ENCODE assay signal across 25 cellular contexts in genomic region chr10:47144525-47144924, GRCh38.
DNase-seq lines count a peak whose midpoint lies in the region; ATAC-seq and TF ChIP-seq lines count a peak whose summit lies in the region.
"Had no signal": no experiment of that assay in that cellular context is flagged by ENCODE, and none has a peak within 500 bp of the region (broad histone marks: within the 10 kb centered on the region; RNA-seq: fewer than 3 reads in every experiment).

No MANE protein-coding gene starts in this region.

- H3K27me3 Mint-ChIP-seq in H9 (ENCODE audit: low read depth): peaks cover 7% of the 10 kb centered on the region
- peaks cover 0 to 13% (median 0%) of the 10 kb centered on the region in 5 donors for H3K27me3 Mint-ChIP-seq in naive thymus-derived CD4-positive, alpha-beta T cell
- no peaks in the 10 kb centered on the region for H3K27me3 Mint-ChIP-seq in stimulated activated naive CD8-positive, alpha-beta T cell treated with anti-CD3 and anti-CD28 coated beads, Interleukin-15, amount 100 ng/mL, for 72 hours
- no peaks in the 10 kb centered on the region for H3K27me3 Mint-ChIP-seq in activated CD8-positive, alpha-beta memory T cell treated with anti-CD3 and anti-CD28 coated beads, Interleukin-2, amount 10 ng/mL, durations not matched to agents 7 days and 5 days
- H3K27me3 Mint-ChIP-seq: CD4-positive, alpha-beta T cell had no signal

- H2BK12ac ChIP-seq in H9 (ENCODE audit: insufficient read length, low read depth, low read length): no peak overlapping the region

- no peak overlapping the region for H2BK120ac ChIP-seq in H9 (ENCODE audit: low read depth, low read length, poor library complexity, severe bottlenecking)

- H3K36me3 ChIP-seq in Panc1 (ENCODE audit: control insufficient read depth, insufficient read depth, low read length): no peaks in the 10 kb centered on the region
- H3K36me3 ChIP-seq in naive thymus-derived CD4-positive, alpha-beta T cell (ENCODE audit: control insufficient read depth in 2 of 3, insufficient read depth in 3 of 3, low read length in 3 of 3): no peaks in the 10 kb centered on the region
- H3K36me3 ChIP-seq: BLaER1 treated with 17β-estradiol and CSF1 and Interleukin-3, amounts not matched to agents 10 nM and 100 nM had no signal

- no peak overlapping the region for H2BK5ac ChIP-seq in H9 (ENCODE audit: insufficient read length, low read length)

- CTCF ChIA-PET in Panc1 (lab: Charles Lee): no interaction called here
- CTCF ChIA-PET in naive thymus-derived CD4-positive, alpha-beta T cell (lab: Charles Lee): no interaction called here
- CTCF ChIA-PET in activated CD8-positive, alpha-beta memory T cell treated with anti-CD3 and anti-CD28 coated beads, Interleukin-2, amount 10 ng/mL, durations not matched to agents 7 days and 5 days (lab: Charles Lee): no interaction called here

- no peak overlapping the region for H4K5ac ChIP-seq in H9 (ENCODE audit: insufficient read length, low read depth, low read length)

- no peak overlapping the region for H2AFZ ChIP-seq in H9 (ENCODE audit: low read length)

- DNase-seq in H9 (no peak), Panc1 (ENCODE audit: low read depth, low spot score) (no peak), hypothalamus (lab: John Stamatoyannopoulos, UW) (no peak)
- no peak for DNase-seq in naive thymus-derived CD4-positive, alpha-beta T cell
- DNase-seq in stimulated activated naive CD8-positive, alpha-beta T cell treated with anti-CD3 and anti-CD28 coated beads, Interleukin-15, amount 100 ng/mL, for 72 hours: no peak
- no peak for DNase-seq in activated CD8-positive, alpha-beta memory T cell treated with anti-CD3 and anti-CD28 coated beads, Interleukin-2, amount 10 ng/mL, durations not matched to agents 7 days and 5 days
- DNase-seq: AML-193; CD4-positive, alpha-beta T cell; EL; GDM1; NCI-H1048; NCI-H1417; NCI-H1694 treated with DMSO at 0.1 percent for 48 hours; NCI-H2081; NCI-H2227 treated with DMSO at 0.1 percent for 48 hours; NCI-H526 treated with DMSO at 0.1 percent for 48 hours; SHP77 had no signal

- no peaks in the 10 kb centered on the region for H3K9me3 ChIP-seq in H9 (ENCODE audit: control insufficient read depth, low read depth, low read length)
- H3K9me3 ChIP-seq in Panc1 (ENCODE audit: control insufficient read depth, insufficient read depth, low read depth, low read length): no peaks in the 10 kb centered on the region
- H3K9me3 ChIP-seq in naive thymus-derived CD4-positive, alpha-beta T cell (ENCODE audit: control insufficient read depth in 2 of 3, low read length in 3 of 3): no peaks in the 10 kb centered on the region
- H3K9me3 ChIP-seq: A549 had no signal

- no peak overlapping the region for H3K18ac ChIP-seq in H9 (ENCODE audit: insufficient read length, low read depth, low read length)

- no peak overlapping the region; a peak in 2 of 7 replicates for H3K27ac Mint-ChIP-seq in H9
- peak overlapping the region in 1 of 9 donors; percentile 74 for H3K27ac Mint-ChIP-seq in naive thymus-derived CD4-positive, alpha-beta T cell
- peak overlapping the region; percentile 35 to 75 for H3K27ac Mint-ChIP-seq in stimulated activated naive CD8-positive, alpha-beta T cell treated with anti-CD3 and anti-CD28 coated beads, Interleukin-15, amount 100 ng/mL, for 72 hours
- H3K27ac Mint-ChIP-seq in activated CD8-positive, alpha-beta memory T cell treated with anti-CD3 and anti-CD28 coated beads, Interleukin-2, amount 10 ng/mL, durations not matched to agents 7 days and 5 days: no peak overlapping the region
- H3K27ac Mint-ChIP-seq: CD4-positive, alpha-beta T cell; IgD-negative memory B cell had no signal

- TF ChIP-seq CTCF in H9 (conservative IDR thresholded peaks at IDR 0.05) (no peak), Panc1 (IDR thresholded peaks at IDR 0.05) (no peak)

- H3K4me1 Mint-ChIP-seq in H9: no peaks in the 10 kb centered on the region
- peaks cover 0 to 13% (median 2%) of the 10 kb centered on the region in 7 donors for H3K4me1 Mint-ChIP-seq in naive thymus-derived CD4-positive, alpha-beta T cell
- H3K4me1 Mint-ChIP-seq in stimulated activated naive CD8-positive, alpha-beta T cell treated with anti-CD3 and anti-CD28 coated beads, Interleukin-15, amount 100 ng/mL, for 72 hours: peaks cover 17% of the 10 kb centered on the region
- H3K4me1 Mint-ChIP-seq in activated CD8-positive, alpha-beta memory T cell treated with anti-CD3 and anti-CD28 coated beads, Interleukin-2, amount 10 ng/mL, durations not matched to agents 7 days and 5 days: peaks cover 3% of the 10 kb centered on the region
- H3K4me1 Mint-ChIP-seq: IgD-negative memory B cell had no signal

- no peak overlapping the region for H3K4me3 Mint-ChIP-seq in H9
- no peak overlapping the region for H3K4me3 Mint-ChIP-seq in naive thymus-derived CD4-positive, alpha-beta T cell
- no peak overlapping the region for H3K4me3 Mint-ChIP-seq in stimulated activated naive CD8-positive, alpha-beta T cell treated with anti-CD3 and anti-CD28 coated beads, Interleukin-15, amount 100 ng/mL, for 72 hours
- no peak overlapping the region for H3K4me3 Mint-ChIP-seq in activated CD8-positive, alpha-beta memory T cell treated with anti-CD3 and anti-CD28 coated beads, Interleukin-2, amount 10 ng/mL, durations not matched to agents 7 days and 5 days
- H3K4me3 Mint-ChIP-seq: CD4-positive, alpha-beta T cell; IgD-negative memory B cell had no signal

- H3T11ph ChIP-seq in H9 (ENCODE audit: low read length): no peak overlapping the region

- no peak overlapping the region for H3K4me2 ChIP-seq in H9 (ENCODE audit: insufficient read depth, insufficient read length, low read length)
- H3K4me2 ChIP-seq: A549; BLaER1 treated with 17β-estradiol and CSF1 and Interleukin-3, amounts not matched to agents 10 nM and 100 nM; KMS-11 had no signal

- H3K4me1 ChIP-seq in H9 (ENCODE audit: insufficient read depth, low read length) (no peaks in the 10 kb centered on the region), Panc1 (ENCODE audit: control insufficient read depth, insufficient read depth, low read length) (no peaks in the 10 kb centered on the region)
- H3K4me1 ChIP-seq in naive thymus-derived CD4-positive, alpha-beta T cell (ENCODE audit: control insufficient read depth in 2 of 2, insufficient read depth in 2 of 2, low read length in 2 of 2): no peaks in the 10 kb centered on the region
- H3K4me1 ChIP-seq: A549 had no signal

- H3K27me3 ChIP-seq in H9 (ENCODE audit: insufficient read depth, low read length) (no peaks in the 10 kb centered on the region), Panc1 (ENCODE audit: control insufficient read depth, insufficient read depth, low read length) (peaks cover 9% of the 10 kb centered on the region; the same call in 1 of the 2 replicates)
- no peaks in the 10 kb centered on the region for H3K27me3 ChIP-seq in naive thymus-derived CD4-positive, alpha-beta T cell (ENCODE audit: control insufficient read depth in 2 of 2, insufficient read depth in 2 of 2, low read length in 2 of 2)
- H3K27me3 ChIP-seq: BLaER1 treated with 17β-estradiol and CSF1 and Interleukin-3, amounts not matched to agents 10 nM and 100 nM had no signal

- H3K36me3 Mint-ChIP-seq in H9 (ENCODE audit: insufficient read depth in 1 of 3, low read depth in 3 of 3): no peaks in the 10 kb centered on the region
- H3K36me3 Mint-ChIP-seq in naive thymus-derived CD4-positive, alpha-beta T cell: no peaks in the 10 kb centered on the region
- no peaks in the 10 kb centered on the region for H3K36me3 Mint-ChIP-seq in activated CD8-positive, alpha-beta memory T cell treated with anti-CD3 and anti-CD28 coated beads, Interleukin-2, amount 10 ng/mL, durations not matched to agents 7 days and 5 days

- no peak overlapping the region for H2BK20ac ChIP-seq in H9 (ENCODE audit: low read depth, low read length, poor library complexity, severe bottlenecking)

- in situ Hi-C loops in Panc1 (cut with HindIII; ENCODE audit: low pct_unique_long_range_greater_than_20kb, low sequenced_read_pairs): no loop called here

- no peaks in the 10 kb centered on the region for H3K79me1 ChIP-seq in H9 (ENCODE audit: insufficient read depth, low read depth, low read length, poor library complexity, severe bottlenecking)

- no peak overlapping the region for H3K4me3 ChIP-seq in Panc1 (ENCODE audit: low read depth in 2 of 2, low read length in 2 of 2)
- H3K4me3 ChIP-seq in naive thymus-derived CD4-positive, alpha-beta T cell (ENCODE audit: low read length): no peak overlapping the region
- H3K4me3 ChIP-seq: A549; BLaER1 treated with 17β-estradiol and CSF1 and Interleukin-3, amounts not matched to agents 10 nM and 100 nM; GM12878 had no signal

- H3K9me3 Mint-ChIP-seq in H9: peaks cover 0 to 3% of the 10 kb centered on the region in 2 experiments; a peak in 2 of 5 replicates
- H3K9me3 Mint-ChIP-seq in naive thymus-derived CD4-positive, alpha-beta T cell: peaks cover 0 to 2% (median 0%) of the 10 kb centered on the region in 11 donors
- H3K9me3 Mint-ChIP-seq in stimulated activated naive CD8-positive, alpha-beta T cell treated with anti-CD3 and anti-CD28 coated beads, Interleukin-15, amount 100 ng/mL, for 72 hours: no peaks in the 10 kb centered on the region
- no peaks in the 10 kb centered on the region for H3K9me3 Mint-ChIP-seq in activated CD8-positive, alpha-beta memory T cell treated with anti-CD3 and anti-CD28 coated beads, Interleukin-2, amount 10 ng/mL, durations not matched to agents 7 days and 5 days (ENCODE audit: low read depth)
- H3K9me3 Mint-ChIP-seq: CD4-positive, alpha-beta T cell; IgD-negative memory B cell had no signal

- POLR2A ChIA-PET in Panc1 (lab: Charles Lee): no interaction called here
- POLR2A ChIA-PET in naive thymus-derived CD4-positive, alpha-beta T cell (lab: Charles Lee): no interaction called here

- H2BK15ac ChIP-seq in H9 (ENCODE audit: low read depth, low read length): no peak overlapping the region

- H4K20me1 ChIP-seq in H9 (ENCODE audit: control insufficient read depth, insufficient read depth, insufficient read length): no peaks in the 10 kb centered on the region
- H4K20me1 ChIP-seq: BLaER1 treated with 17β-estradiol and CSF1 and Interleukin-3, amounts not matched to agents 10 nM and 100 nM had no signal

- intact Hi-C loops in Panc1 (cut with micrococcal nuclease; ENCODE audit: unreplicated experiment): no loop called here
- intact Hi-C loops in naive thymus-derived CD4-positive, alpha-beta T cell (cut with micrococcal nuclease): no loop called here

- no peak overlapping the region for H4K8ac ChIP-seq in H9 (replicated peaks; ENCODE audit: insufficient read length, low read depth, low read length)

- no peaks in the 10 kb centered on the region for H3K79me2 ChIP-seq in H9 (ENCODE audit: insufficient read depth, low read length)

- no peak overlapping the region for H3K9ac ChIP-seq in H9 (ENCODE audit: extremely low read depth, insufficient read length, low read length)
- H3K9ac ChIP-seq: BLaER1 treated with 17β-estradiol and CSF1 and Interleukin-3, amounts not matched to agents 10 nM and 100 nM; KMS-11 had no signal

- no peak overlapping the region for H2AK5ac ChIP-seq in H9 (ENCODE audit: insufficient read length, low read length)

- BruUV-seq in Panc1 (replicated peaks; lab: Mats Ljungman, UMichigan): no TSS peak

- WGBS in H9 (ENCODE audit: extremely low coverage, insufficient read length, low lambda C conversion rate): no CpG with 5 or more reads among the region's 3 CpGs

- no peak overlapping the region for H3K56ac ChIP-seq in H9 (ENCODE audit: insufficient read length, low read depth, low read length)

- ATAC-seq in Panc1 (0 out of 2 replicates have a peak, but pooled peaks have one; percentile 27), GM18520 (IDR thresholded peaks at IDR 0.05; ENCODE audit: unreplicated experiment) (no peak)
- peak; percentile 24 for ATAC-seq in naive thymus-derived CD4-positive, alpha-beta T cell
- ATAC-seq in stimulated activated naive CD8-positive, alpha-beta T cell treated with anti-CD3 and anti-CD28 coated beads, Interleukin-15, amount 100 ng/mL, for 72 hours: no peak
- ATAC-seq in activated CD8-positive, alpha-beta memory T cell treated with anti-CD3 and anti-CD28 coated beads, Interleukin-2, amount 10 ng/mL, durations not matched to agents 7 days and 5 days: no peak
- ATAC-seq: A549, GM12878 had no signal

- no peaks in the 10 kb centered on the region for H3K23me2 ChIP-seq in H9 (ENCODE audit: insufficient read length, low read depth, low read length, poor library complexity, severe bottlenecking)

- no peak overlapping the region for H3K27ac ChIP-seq in H9 (ENCODE audit: insufficient read length, low read depth, low read length)
- no peak overlapping the region for H3K27ac ChIP-seq in Panc1 (ENCODE audit: low read length)
- H3K27ac ChIP-seq in naive thymus-derived CD4-positive, alpha-beta T cell (ENCODE audit: low read depth, low read length): no peak overlapping the region
- H3K27ac ChIP-seq: A549; BLaER1 treated with 17β-estradiol and CSF1 and Interleukin-3, amounts not matched to agents 10 nM and 100 nM; HL-60; KMS-11; RWPE1 had no signal

- peak overlapping the region; percentile 24; the same call in 1 of the 2 replicates for H3K14ac ChIP-seq in H9 (ENCODE audit: insufficient read depth, low read length)

- no peak overlapping the region for H3K4ac ChIP-seq in H9 (ENCODE audit: low read depth, low read length)

- H4K91ac ChIP-seq in H9 (ENCODE audit: insufficient read length, low read depth, low read length): no peak overlapping the region

- H3K23ac ChIP-seq in H9 (ENCODE audit: insufficient read length, low read depth, low read length): no peak overlapping the region

Comparison
In these comparisons a context has a peak if more than half of its experiments do, and no peak if none do; other contexts are left out.
1. H3K27ac Mint-ChIP-seq: peak in stimulated activated naive CD8-positive, alpha-beta T cell treated with anti-CD3 and anti-CD28 coated beads, Interleukin-15, amount 100 ng/mL, for 72 hours (2 of 2); none in H9 (0 of 3) and activated CD8-positive, alpha-beta memory T cell treated with anti-CD3 and anti-CD28 coated beads, Interleukin-2, amount 10 ng/mL, durations not matched to agents 7 days and 5 days (single experiment).
2. ATAC-seq: peak in Panc1 (single experiment) and naive thymus-derived CD4-positive, alpha-beta T cell (single experiment); none in stimulated activated naive CD8-positive, alpha-beta T cell treated with anti-CD3 and anti-CD28 coated beads, Interleukin-15, amount 100 ng/mL, for 72 hours (single experiment), activated CD8-positive, alpha-beta memory T cell treated with anti-CD3 and anti-CD28 coated beads, Interleukin-2, amount 10 ng/mL, durations not matched to agents 7 days and 5 days (single experiment) and GM18520 (single experiment).